In the genomic region with DNA sequence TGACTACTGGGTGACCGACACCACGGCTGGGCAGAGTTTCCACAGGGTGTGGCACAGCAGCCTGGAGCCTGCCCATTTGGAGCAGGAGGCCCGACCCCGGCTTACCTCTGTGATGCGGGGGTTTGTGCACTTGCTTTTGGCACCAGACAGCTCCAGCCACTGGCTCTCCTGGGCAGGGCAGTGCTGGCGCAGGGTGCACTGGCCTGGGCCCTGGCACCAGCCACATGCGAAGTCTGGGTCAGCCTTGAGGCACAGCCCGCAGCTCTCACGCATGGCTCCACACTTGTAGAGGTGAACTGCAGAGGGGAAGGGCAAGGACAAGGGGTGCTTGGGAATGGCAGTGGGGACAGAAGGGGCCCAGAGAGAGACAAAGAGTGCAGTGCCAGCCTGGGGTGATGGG, we compare ENCODE assay signal across 29 cellular contexts.
"Had no signal": no experiment of that assay in that cellular context is flagged by ENCODE, and none has a peak within 500 bp of the region (broad histone marks: within the 10 kb centered on the region; RNA-seq: fewer than 3 reads in every experiment).

No MANE protein-coding gene starts in this region.

- H3K9me3 ChIP-seq: adrenal gland, body of pancreas had no signal

- H3K4me1 Mint-ChIP-seq: activated B cell treated with CpG ODN at 0.5 μM for 24 hours; activated naive CD4-positive, alpha-beta T cell treated with anti-CD3 and anti-CD28 coated beads, Interleukin-2, amount 50 U/mL, for 24 hours; activated naive CD8-positive, alpha-beta T cell treated with anti-CD3 and anti-CD28 coated beads for 36 hours; activated naive CD8-positive, alpha-beta T cell treated with anti-CD3 and anti-CD28 coated beads, Interleukin-2, amount 50 U/mL, for 24 hours had no signal

- H3K4me3 Mint-ChIP-seq: activated B cell treated with CpG ODN at 0.5 μM for 24 hours; activated CD8-positive, alpha-beta T cell treated with anti-CD3 and anti-CD28 coated beads for 36 hours; activated naive CD4-positive, alpha-beta T cell treated with anti-CD3 and anti-CD28 coated beads for 36 hours; activated naive CD4-positive, alpha-beta T cell treated with anti-CD3 and anti-CD28 coated beads, Interleukin-2, amount 50 U/mL, for 24 hours; activated naive CD8-positive, alpha-beta T cell treated with anti-CD3 and anti-CD28 coated beads for 36 hours; activated naive CD8-positive, alpha-beta T cell treated with anti-CD3 and anti-CD28 coated beads, Interleukin-2, amount 50 U/mL, for 24 hours; activated T-helper 1 cell treated with anti-CD3 and anti-CD28 coated beads, Interleukin-12 subunit alpha, Interleukin-12 subunit beta, Interleukin-2, Interleukin-4 antibody, amounts not matched to agents 30 ng/mL and 10 ng/mL and 1 ng/mL, durations not matched to agents 14 hours and 24 hours and 36 hours; dendritic cell treated with granulocyte-macrophage colony-stimulating factor and Interleukin-4, amounts not matched to agents 40 ng/mL and 50 ng/mL, for 4 days; endodermal cell had no signal

- H3K27me3 ChIP-seq: adrenal gland, body of pancreas, dorsolateral prefrontal cortex had no signal

- H3K27me3 Mint-ChIP-seq: activated CD8-positive, alpha-beta T cell treated with anti-CD3 and anti-CD28 coated beads for 36 hours; dendritic cell treated with granulocyte-macrophage colony-stimulating factor and Interleukin-4, amounts not matched to agents 40 ng/mL and 50 ng/mL, for 4 days had no signal

- H3K9me3 Mint-ChIP-seq: activated B cell treated with CpG ODN at 0.5 μM for 24 hours; activated CD8-positive, alpha-beta T cell treated with anti-CD3 and anti-CD28 coated beads for 36 hours; activated naive CD4-positive, alpha-beta T cell treated with anti-CD3 and anti-CD28 coated beads for 36 hours; activated naive CD4-positive, alpha-beta T cell treated with anti-CD3 and anti-CD28 coated beads, Interleukin-2, amount 50 U/mL, for 24 hours; activated naive CD8-positive, alpha-beta T cell treated with anti-CD3 and anti-CD28 coated beads for 36 hours; activated naive CD8-positive, alpha-beta T cell treated with anti-CD3 and anti-CD28 coated beads, Interleukin-2, amount 50 U/mL, for 24 hours; activated T-helper 1 cell treated with anti-CD3 and anti-CD28 coated beads, Interleukin-12 subunit alpha, Interleukin-12 subunit beta, Interleukin-2, Interleukin-4 antibody, amounts not matched to agents 30 ng/mL and 10 ng/mL and 1 ng/mL, durations not matched to agents 14 hours and 24 hours and 36 hours; activated T-helper 2 cell treated with anti-CD3 and anti-CD28 coated beads, Interferon-gamma antibody, Interleukin-2, Interleukin-4, amounts not matched to agents 10 μg/mL and 5 μg/mL and 100 μg/mL, durations not matched to agents 14 hours and 24 hours and 36 hours; dendritic cell treated with granulocyte-macrophage colony-stimulating factor and Interleukin-4, amounts not matched to agents 40 ng/mL and 50 ng/mL, for 4 days; endodermal cell had no signal

- H3K36me3 Mint-ChIP-seq: activated naive CD4-positive, alpha-beta T cell treated with anti-CD3 and anti-CD28 coated beads, Interleukin-2, amount 50 U/mL, for 24 hours; activated naive CD8-positive, alpha-beta T cell treated with anti-CD3 and anti-CD28 coated beads for 36 hours had no signal

- FAIRE-seq: frontal cortex had no signal

- H3K27ac ChIP-seq: adrenal gland, body of pancreas, coronary artery, dorsolateral prefrontal cortex had no signal

- H3K27ac Mint-ChIP-seq: activated B cell treated with CpG ODN at 0.5 μM for 24 hours; activated CD8-positive, alpha-beta T cell treated with anti-CD3 and anti-CD28 coated beads for 36 hours; activated naive CD4-positive, alpha-beta T cell treated with anti-CD3 and anti-CD28 coated beads for 36 hours; activated naive CD4-positive, alpha-beta T cell treated with anti-CD3 and anti-CD28 coated beads, Interleukin-2, amount 50 U/mL, for 24 hours; activated naive CD8-positive, alpha-beta T cell treated with anti-CD3 and anti-CD28 coated beads for 36 hours; activated naive CD8-positive, alpha-beta T cell treated with anti-CD3 and anti-CD28 coated beads, Interleukin-2, amount 50 U/mL, for 24 hours; activated T-helper 1 cell treated with anti-CD3 and anti-CD28 coated beads, Interleukin-12 subunit alpha, Interleukin-12 subunit beta, Interleukin-2, Interleukin-4 antibody, amounts not matched to agents 30 ng/mL and 10 ng/mL and 1 ng/mL, durations not matched to agents 14 hours and 24 hours and 36 hours; activated T-helper 2 cell treated with anti-CD3 and anti-CD28 coated beads, Interferon-gamma antibody, Interleukin-2, Interleukin-4, amounts not matched to agents 10 μg/mL and 5 μg/mL and 100 μg/mL, durations not matched to agents 14 hours and 24 hours and 36 hours; dendritic cell treated with granulocyte-macrophage colony-stimulating factor and Interleukin-4, amounts not matched to agents 40 ng/mL and 50 ng/mL, for 4 days; endodermal cell had no signal

- H3K36me3 ChIP-seq: adrenal gland had no signal

- DNase-seq: activated B cell treated with CpG ODN at 0.5 μM for 24 hours; activated CD4-positive, alpha-beta T cell treated with anti-CD3 and anti-CD28 coated beads for 48 hours; activated CD4-positive, alpha-beta T cell treated with anti-CD3 and anti-CD28 coated beads, Interleukin-2, amount 50 U/mL, for 1 hour; activated CD4-positive, alpha-beta T cell treated with anti-CD3 and anti-CD28 coated beads, Interleukin-2, amount 50 U/mL, for 48 hours; activated CD8-positive, alpha-beta memory T cell treated with anti-CD3 and anti-CD28 coated beads for 24 hours; activated CD8-positive, alpha-beta T cell treated with anti-CD3 and anti-CD28 coated beads for 36 hours; activated effector memory CD4-positive, alpha-beta T cell treated with anti-CD3 and anti-CD28 coated beads, Interleukin-2, amount 50 U/mL, for 16 hours; activated naive CD4-positive, alpha-beta T cell treated with anti-CD3 and anti-CD28 coated beads for 36 hours; activated naive CD8-positive, alpha-beta T cell treated with anti-CD3 and anti-CD28 coated beads for 36 hours; activated naive CD8-positive, alpha-beta T cell treated with anti-CD3 and anti-CD28 coated beads, Interleukin-2, amount 50 U/mL, for 24 hours; activated T-cell treated with anti-CD3 and anti-CD28 coated beads, Interleukin-2, amount 50 U/mL, for 48 hours; adrenal gland; amygdala; aorta; body of pancreas; central memory CD4-positive, alpha-beta T cell; cerebellar nuclear complex; dorsolateral prefrontal cortex; effector memory CD4-positive, alpha-beta T cell; foreskin fibroblast; head of caudate nucleus; T-helper 2 cell had no signal

- H3K4me1 ChIP-seq: adrenal gland, body of pancreas had no signal

- H3K4me3 ChIP-seq: adrenal gland, body of pancreas, coronary artery, dorsolateral prefrontal cortex had no signal
